Comparison of ENCODE assay signal across 1 cellular context in the genomic region with DNA sequence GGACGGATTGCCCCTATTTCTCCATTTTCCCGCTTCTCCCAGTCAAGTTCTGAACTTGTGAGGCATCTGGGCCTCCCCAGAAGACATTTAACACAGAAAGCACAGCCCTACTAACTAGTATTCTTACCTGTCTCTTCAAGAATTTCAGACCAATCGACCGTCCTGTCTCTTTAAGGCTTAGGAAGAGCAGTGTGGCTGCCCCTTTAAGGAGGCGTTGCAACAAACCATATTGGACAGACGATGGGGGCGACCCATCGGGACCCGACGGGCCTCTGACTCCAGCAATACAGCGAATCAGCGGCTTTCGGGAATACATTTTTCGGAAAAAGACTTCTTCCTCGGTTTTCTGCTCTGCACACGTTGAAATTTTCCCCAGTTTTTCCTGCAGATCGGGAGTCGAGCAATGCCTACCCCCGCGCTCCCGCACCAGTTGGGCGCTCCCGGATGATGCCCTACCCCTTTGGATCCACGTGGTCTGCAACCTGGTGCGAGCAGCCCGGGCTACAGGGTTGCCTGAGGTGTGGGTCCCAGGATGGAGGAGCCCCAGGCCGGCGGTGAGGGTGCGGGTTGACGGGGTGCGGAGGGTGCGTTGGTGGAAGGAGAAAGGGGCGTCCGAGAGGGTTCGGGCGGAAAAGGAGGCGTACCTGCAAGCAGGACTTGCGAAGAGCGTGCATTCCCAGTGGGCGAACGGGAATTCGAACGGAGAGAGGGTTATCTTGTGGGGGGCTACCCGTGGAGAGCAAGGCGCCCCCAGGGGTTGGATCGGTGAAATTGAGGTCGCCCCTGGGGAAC.
A peak's percentile ranks its signal among the peaks of the same experiment; 100 is the strongest.
TF ChIP-seq lines count a peak whose summit lies in the region.

A gene with protein sequence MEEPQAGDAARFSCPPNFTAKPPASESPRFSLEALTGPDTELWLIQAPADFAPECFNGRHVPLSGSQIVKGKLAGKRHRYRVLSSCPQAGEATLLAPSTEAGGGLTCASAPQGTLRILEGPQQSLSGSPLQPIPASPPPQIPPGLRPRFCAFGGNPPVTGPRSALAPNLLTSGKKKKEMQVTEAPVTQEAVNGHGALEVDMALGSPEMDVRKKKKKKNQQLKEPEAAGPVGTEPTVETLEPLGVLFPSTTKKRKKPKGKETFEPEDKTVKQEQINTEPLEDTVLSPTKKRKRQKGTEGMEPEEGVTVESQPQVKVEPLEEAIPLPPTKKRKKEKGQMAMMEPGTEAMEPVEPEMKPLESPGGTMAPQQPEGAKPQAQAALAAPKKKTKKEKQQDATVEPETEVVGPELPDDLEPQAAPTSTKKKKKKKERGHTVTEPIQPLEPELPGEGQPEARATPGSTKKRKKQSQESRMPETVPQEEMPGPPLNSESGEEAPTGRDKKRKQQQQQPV (plus strand): TSS at position 480 of the 792 bp plus-strand sequence. CDS start 53 bp downstream, at position 533.

TF ChIP-seq in HepG2, 621 proteins besides CTCF, POLR2A, EP300 and RAD21 (continued from another document and continues in another):
- TF ChIP-seq, protein P1, sequence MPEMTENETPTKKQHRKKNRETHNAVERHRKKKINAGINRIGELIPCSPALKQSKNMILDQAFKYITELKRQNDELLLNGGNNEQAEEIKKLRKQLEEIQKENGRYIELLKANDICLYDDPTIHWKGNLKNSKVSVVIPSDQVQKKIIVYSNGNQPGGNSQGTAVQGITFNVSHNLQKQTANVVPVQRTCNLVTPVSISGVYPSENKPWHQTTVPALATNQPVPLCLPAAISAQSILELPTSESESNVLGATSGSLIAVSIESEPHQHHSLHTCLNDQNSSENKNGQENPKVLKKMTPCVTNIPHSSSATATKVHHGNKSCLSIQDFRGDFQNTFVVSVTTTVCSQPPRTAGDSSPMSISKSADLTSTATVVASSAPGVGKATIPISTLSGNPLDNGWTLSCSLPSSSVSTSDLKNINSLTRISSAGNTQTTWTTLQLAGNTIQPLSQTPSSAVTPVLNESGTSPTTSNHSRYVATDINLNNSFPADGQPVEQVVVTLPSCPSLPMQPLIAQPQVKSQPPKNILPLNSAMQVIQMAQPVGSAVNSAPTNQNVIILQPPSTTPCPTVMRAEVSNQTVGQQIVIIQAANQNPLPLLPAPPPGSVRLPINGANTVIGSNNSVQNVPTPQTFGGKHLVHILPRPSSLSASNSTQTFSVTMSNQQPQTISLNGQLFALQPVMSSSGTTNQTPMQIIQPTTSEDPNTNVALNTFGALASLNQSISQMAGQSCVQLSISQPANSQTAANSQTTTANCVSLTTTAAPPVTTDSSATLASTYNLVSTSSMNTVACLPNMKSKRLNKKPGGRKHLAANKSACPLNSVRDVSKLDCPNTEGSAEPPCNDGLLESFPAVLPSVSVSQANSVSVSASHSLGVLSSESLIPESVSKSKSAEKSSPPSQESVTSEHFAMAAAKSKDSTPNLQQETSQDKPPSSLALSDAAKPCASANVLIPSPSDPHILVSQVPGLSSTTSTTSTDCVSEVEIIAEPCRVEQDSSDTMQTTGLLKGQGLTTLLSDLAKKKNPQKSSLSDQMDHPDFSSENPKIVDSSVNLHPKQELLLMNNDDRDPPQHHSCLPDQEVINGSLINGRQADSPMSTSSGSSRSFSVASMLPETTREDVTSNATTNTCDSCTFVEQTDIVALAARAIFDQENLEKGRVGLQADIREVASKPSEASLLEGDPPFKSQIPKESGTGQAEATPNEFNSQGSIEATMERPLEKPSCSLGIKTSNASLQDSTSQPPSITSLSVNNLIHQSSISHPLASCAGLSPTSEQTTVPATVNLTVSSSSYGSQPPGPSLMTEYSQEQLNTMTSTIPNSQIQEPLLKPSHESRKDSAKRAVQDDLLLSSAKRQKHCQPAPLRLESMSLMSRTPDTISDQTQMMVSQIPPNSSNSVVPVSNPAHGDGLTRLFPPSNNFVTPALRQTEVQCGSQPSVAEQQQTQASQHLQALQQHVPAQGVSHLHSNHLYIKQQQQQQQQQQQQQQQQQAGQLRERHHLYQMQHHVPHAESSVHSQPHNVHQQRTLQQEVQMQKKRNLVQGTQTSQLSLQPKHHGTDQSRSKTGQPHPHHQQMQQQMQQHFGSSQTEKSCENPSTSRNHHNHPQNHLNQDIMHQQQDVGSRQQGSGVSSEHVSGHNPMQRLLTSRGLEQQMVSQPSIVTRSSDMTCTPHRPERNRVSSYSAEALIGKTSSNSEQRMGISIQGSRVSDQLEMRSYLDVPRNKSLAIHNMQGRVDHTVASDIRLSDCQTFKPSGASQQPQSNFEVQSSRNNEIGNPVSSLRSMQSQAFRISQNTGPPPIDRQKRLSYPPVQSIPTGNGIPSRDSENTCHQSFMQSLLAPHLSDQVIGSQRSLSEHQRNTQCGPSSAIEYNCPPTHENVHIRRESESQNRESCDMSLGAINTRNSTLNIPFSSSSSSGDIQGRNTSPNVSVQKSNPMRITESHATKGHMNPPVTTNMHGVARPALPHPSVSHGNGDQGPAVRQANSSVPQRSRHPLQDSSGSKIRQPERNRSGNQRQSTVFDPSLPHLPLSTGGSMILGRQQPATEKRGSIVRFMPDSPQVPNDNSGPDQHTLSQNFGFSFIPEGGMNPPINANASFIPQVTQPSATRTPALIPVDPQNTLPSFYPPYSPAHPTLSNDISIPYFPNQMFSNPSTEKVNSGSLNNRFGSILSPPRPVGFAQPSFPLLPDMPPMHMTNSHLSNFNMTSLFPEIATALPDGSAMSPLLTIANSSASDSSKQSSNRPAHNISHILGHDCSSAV (CRISPR knock-in tag; IDR thresholded peaks at IDR 0.05; ENCODE audit: borderline replicate concordance) = no peak
- TF ChIP-seq ZNF264 (CRISPR knock-in tag; IDR thresholded peaks at IDR 0.05) (peak; percentile 2; the same call in 1 of the 2 replicates), NFYC (CRISPR knock-in tag; IDR thresholded peaks at IDR 0.05) (peak; percentile 14; the same call in 1 of the 2 replicates), PRPF4 (IDR thresholded peaks at IDR 0.05; ENCODE audit: low read depth, low read length, poor library complexity, severe bottlenecking) (no peak), ETV5 (CRISPR knock-in tag; IDR thresholded peaks at IDR 0.05; ENCODE audit: borderline replicate concordance) (no peak), DNMT3B (CRISPR knock-in tag; conservative IDR thresholded peaks at IDR 0.05) (no peak), SMARCC2 (IDR thresholded peaks at IDR 0.05) (no peak), ZFAT (CRISPR knock-in tag; conservative IDR thresholded peaks at IDR 0.05) (no peak), GZF1 (CRISPR knock-in tag; IDR thresholded peaks at IDR 0.05) (0 out of 2 replicates have a peak, but pooled peaks have one; percentile 69), ZNF720 (CRISPR knock-in tag; IDR thresholded peaks at IDR 0.05) (no peak), HBP1 (CRISPR knock-in tag; IDR thresholded peaks at IDR 0.05; ENCODE audit: low read depth) (0 out of 2 replicates have a peak, but pooled peaks have one; percentile 42), ZBTB20 (CRISPR knock-in tag; IDR thresholded peaks at IDR 0.05; ENCODE audit: borderline replicate concordance, low read depth) (no peak), HOXA9 (CRISPR knock-in tag; IDR thresholded peaks at IDR 0.05; ENCODE audit: borderline replicate concordance) (no peak; the same call in 1 of the 2 replicates), MIXL1 (CRISPR knock-in tag; IDR thresholded peaks at IDR 0.05) (no peak), ZNF572 (CRISPR knock-in tag; IDR thresholded peaks at IDR 0.05) (0 out of 2 replicates have a peak, but pooled peaks have one; percentile 75), HMGXB3 (CRISPR knock-in tag; IDR thresholded peaks at IDR 0.05; ENCODE audit: borderline replicate concordance) (peak; percentile 41; the same call in 1 of the 2 replicates), ZNF788 (CRISPR knock-in tag; IDR thresholded peaks at IDR 0.05; ENCODE audit: borderline replicate concordance) (peak; percentile 71; the same call in 1 of the 2 replicates), ZNF350 (CRISPR knock-in tag; IDR thresholded peaks at IDR 0.05; ENCODE audit: borderline replicate concordance, low read depth) (peak; percentile 69; the same call in 1 of the 2 replicates), FOSL2 (CRISPR knock-in tag; IDR thresholded peaks at IDR 0.05) (peak; percentile 51; the same call in 1 of the 2 replicates), NKX3-1 (CRISPR knock-in tag; IDR thresholded peaks at IDR 0.05) (peak; percentile 65; the same call in 1 of the 2 replicates), ZFP36L2 (CRISPR knock-in tag; IDR thresholded peaks at IDR 0.05) (no peak), KLF13 (CRISPR knock-in tag; IDR thresholded peaks at IDR 0.05) (no peak), ZNF367 (CRISPR knock-in tag; IDR thresholded peaks at IDR 0.05; ENCODE audit: borderline replicate concordance) (no peak), ZNF274 (CRISPR knock-in tag; IDR thresholded peaks at IDR 0.05) (peak; percentile 30; the same call in 1 of the 2 replicates), NR2F6 (IDR thresholded peaks at IDR 0.05) (no peak; the same call in 1 of the 2 replicates), NR2F6 (CRISPR knock-in tag; IDR thresholded peaks at IDR 0.05) (no peak), ZNF34 (CRISPR knock-in tag; IDR thresholded peaks at IDR 0.05; ENCODE audit: borderline replicate concordance) (0 out of 2 replicates have a peak, but pooled peaks have one; percentile 68), RBAK (CRISPR knock-in tag; IDR thresholded peaks at IDR 0.05) (no peak), TOE1 (CRISPR knock-in tag; IDR thresholded peaks at IDR 0.05) (no peak), ELF4 (CRISPR knock-in tag; IDR thresholded peaks at IDR 0.05; ENCODE audit: borderline replicate concordance) (no peak), ZBTB1 (CRISPR knock-in tag; IDR thresholded peaks at IDR 0.05; ENCODE audit: borderline replicate concordance) (no peak)
- TF ChIP-seq, protein P2, sequence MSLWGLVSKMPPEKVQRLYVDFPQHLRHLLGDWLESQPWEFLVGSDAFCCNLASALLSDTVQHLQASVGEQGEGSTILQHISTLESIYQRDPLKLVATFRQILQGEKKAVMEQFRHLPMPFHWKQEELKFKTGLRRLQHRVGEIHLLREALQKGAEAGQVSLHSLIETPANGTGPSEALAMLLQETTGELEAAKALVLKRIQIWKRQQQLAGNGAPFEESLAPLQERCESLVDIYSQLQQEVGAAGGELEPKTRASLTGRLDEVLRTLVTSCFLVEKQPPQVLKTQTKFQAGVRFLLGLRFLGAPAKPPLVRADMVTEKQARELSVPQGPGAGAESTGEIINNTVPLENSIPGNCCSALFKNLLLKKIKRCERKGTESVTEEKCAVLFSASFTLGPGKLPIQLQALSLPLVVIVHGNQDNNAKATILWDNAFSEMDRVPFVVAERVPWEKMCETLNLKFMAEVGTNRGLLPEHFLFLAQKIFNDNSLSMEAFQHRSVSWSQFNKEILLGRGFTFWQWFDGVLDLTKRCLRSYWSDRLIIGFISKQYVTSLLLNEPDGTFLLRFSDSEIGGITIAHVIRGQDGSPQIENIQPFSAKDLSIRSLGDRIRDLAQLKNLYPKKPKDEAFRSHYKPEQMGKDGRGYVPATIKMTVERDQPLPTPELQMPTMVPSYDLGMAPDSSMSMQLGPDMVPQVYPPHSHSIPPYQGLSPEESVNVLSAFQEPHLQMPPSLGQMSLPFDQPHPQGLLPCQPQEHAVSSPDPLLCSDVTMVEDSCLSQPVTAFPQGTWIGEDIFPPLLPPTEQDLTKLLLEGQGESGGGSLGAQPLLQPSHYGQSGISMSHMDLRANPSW (CRISPR knock-in tag; IDR thresholded peaks at IDR 0.05; ENCODE audit: borderline replicate concordance) = no peak
- TF ChIP-seq, protein P3, sequence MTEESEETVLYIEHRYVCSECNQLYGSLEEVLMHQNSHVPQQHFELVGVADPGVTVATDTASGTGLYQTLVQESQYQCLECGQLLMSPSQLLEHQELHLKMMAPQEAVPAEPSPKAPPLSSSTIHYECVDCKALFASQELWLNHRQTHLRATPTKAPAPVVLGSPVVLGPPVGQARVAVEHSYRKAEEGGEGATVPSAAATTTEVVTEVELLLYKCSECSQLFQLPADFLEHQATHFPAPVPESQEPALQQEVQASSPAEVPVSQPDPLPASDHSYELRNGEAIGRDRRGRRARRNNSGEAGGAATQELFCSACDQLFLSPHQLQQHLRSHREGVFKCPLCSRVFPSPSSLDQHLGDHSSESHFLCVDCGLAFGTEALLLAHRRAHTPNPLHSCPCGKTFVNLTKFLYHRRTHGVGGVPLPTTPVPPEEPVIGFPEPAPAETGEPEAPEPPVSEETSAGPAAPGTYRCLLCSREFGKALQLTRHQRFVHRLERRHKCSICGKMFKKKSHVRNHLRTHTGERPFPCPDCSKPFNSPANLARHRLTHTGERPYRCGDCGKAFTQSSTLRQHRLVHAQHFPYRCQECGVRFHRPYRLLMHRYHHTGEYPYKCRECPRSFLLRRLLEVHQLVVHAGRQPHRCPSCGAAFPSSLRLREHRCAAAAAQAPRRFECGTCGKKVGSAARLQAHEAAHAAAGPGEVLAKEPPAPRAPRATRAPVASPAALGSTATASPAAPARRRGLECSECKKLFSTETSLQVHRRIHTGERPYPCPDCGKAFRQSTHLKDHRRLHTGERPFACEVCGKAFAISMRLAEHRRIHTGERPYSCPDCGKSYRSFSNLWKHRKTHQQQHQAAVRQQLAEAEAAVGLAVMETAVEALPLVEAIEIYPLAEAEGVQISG (CRISPR knock-in tag; IDR thresholded peaks at IDR 0.05) = no peak; the same call in 1 of the 2 replicates
